Comparison of ENCODE assay signal across 9 cellular contexts in genomic region chr10:74947781-74948401, GRCh38.
A peak's percentile ranks its signal among the peaks of the same experiment; 100 is the strongest.
DNase-seq lines count a peak whose midpoint lies in the region; ATAC-seq, FAIRE-seq and TF ChIP-seq lines count a peak whose summit lies in the region.
"Had no signal": no experiment of that assay in that cellular context is flagged by ENCODE, and none has a peak within 500 bp of the region (broad histone marks: within the 10 kb centered on the region; RNA-seq: fewer than 3 reads in every experiment).

No MANE protein-coding gene starts in this region.

- H3F3A ChIP-seq in GM23338 (replicated peaks; ENCODE audit: low read depth) = no peaks in the 10 kb centered on the region
- peaks cover 6% of the 10 kb centered on the region for H3F3A ChIP-seq in neural progenitor cell (ENCODE audit: low read depth)

- H3K9me2 ChIP-seq in GM23338 (ENCODE audit: insufficient read depth) = no peaks in the 10 kb centered on the region

- H4K20me1 ChIP-seq in GM23338 (replicated peaks; ENCODE audit: insufficient read depth) (0 out of 2 replicates have a peak, but pooled peaks cover 4% of the 10 kb centered on the region), neural progenitor cell (ENCODE audit: low read depth) (peaks cover 16% of the 10 kb centered on the region)

- H3K27ac ChIP-seq in GM23338 (ENCODE audit: low read depth) = no peak overlapping the region; the same call in 1 of the 2 replicates
- no peak overlapping the region for H3K27ac ChIP-seq in neural progenitor cell

- H3K4me3 Mint-ChIP-seq in GM23338 = no peak overlapping the region
- no peak overlapping the region for H3K4me3 Mint-ChIP-seq in neural progenitor cell

- H3K9me3 Mint-ChIP-seq in GM23338 (no peaks in the 10 kb centered on the region; the same call in 2 of the 3 replicates), neural progenitor cell (no peaks in the 10 kb centered on the region)

- ATAC-seq in GM23338 = peak; percentile 36; the same call in 2 of the 3 replicates
- no peak for ATAC-seq in HG03139 (IDR thresholded peaks at IDR 0.05; ENCODE audit: unreplicated experiment)
- no peak for ATAC-seq in GM19395 (IDR thresholded peaks at IDR 0.05; ENCODE audit: unreplicated experiment)

- no peaks in the 10 kb centered on the region for H3K27me3 ChIP-seq in GM23338 (ENCODE audit: insufficient read depth)
- H3K27me3 ChIP-seq in neural progenitor cell = no peaks in the 10 kb centered on the region

- TF ChIP-seq CTCF in GM23338 (conservative IDR thresholded peaks at IDR 0.05; ENCODE audit: low read depth in 2 of 2) (no peak), neural progenitor cell (IDR thresholded peaks at IDR 0.05) (no peak)

- H3K27me3 Mint-ChIP-seq in GM23338 (ENCODE audit: insufficient read depth, low read depth, poor library complexity) (peaks cover 1% of the 10 kb centered on the region), neural progenitor cell (ENCODE audit: insufficient read depth, low read depth) (peaks cover 12% of the 10 kb centered on the region)

- peaks cover 55% of the 10 kb centered on the region for H3K79me2 ChIP-seq in GM23338 (replicated peaks; ENCODE audit: insufficient read depth)
- peaks cover 9% of the 10 kb centered on the region for H3K79me2 ChIP-seq in neural progenitor cell (ENCODE audit: low read depth)

- H3K4me2 ChIP-seq in GM23338 (no peak overlapping the region), neural progenitor cell (peak overlapping the region; percentile 1)

- FAIRE-seq in frontal cortex (lab: Jason Lieb, UNC) = no peak
- FAIRE-seq: urothelium cell line had no signal

- H3K9ac ChIP-seq in neural progenitor cell = no peak overlapping the region

- no peak for DNase-seq in GM23338 (ENCODE audit: low spot score)
- DNase-seq in NCI-H1436 treated with DMSO at 0.1 percent for 48 hours (lab: John Stamatoyannopoulos, UW) = peak; percentile 74
- DNase-seq in RPMI7951 (ENCODE audit: low read depth) = peak; percentile 29
- DNase-seq in neural progenitor cell (ENCODE audit: low spot score) = peak; percentile 13
- DNase-seq in frontal cortex (ENCODE audit: low spot score in 2 of 2) = no peak
- DNase-seq: KG1 had no signal

- H3K36me3 Mint-ChIP-seq in GM23338 (ENCODE audit: low read depth) (no peaks in the 10 kb centered on the region), neural progenitor cell (peaks cover 3% of the 10 kb centered on the region)

- H3K36me3 ChIP-seq in GM23338 (ENCODE audit: insufficient read depth) (no peaks in the 10 kb centered on the region), neural progenitor cell (no peaks in the 10 kb centered on the region)

- H3K4me3 ChIP-seq in GM23338 = no peak overlapping the region
- no peak overlapping the region for H3K4me3 ChIP-seq in neural progenitor cell

- H3K4me1 Mint-ChIP-seq in GM23338 (peaks cover 14% of the 10 kb centered on the region), neural progenitor cell (peaks cover 16% of the 10 kb centered on the region)

- H3K27ac Mint-ChIP-seq in GM23338 (no peak overlapping the region; the same call in 1 of the 2 replicates), neural progenitor cell (no peak overlapping the region)

- H3K9me3 ChIP-seq in neural progenitor cell (ENCODE audit: low read depth) = no peaks in the 10 kb centered on the region

- H3K4me1 ChIP-seq in GM23338 (ENCODE audit: insufficient read depth) = peaks cover 13% of the 10 kb centered on the region; the same call in 1 of the 2 replicates
- H3K4me1 ChIP-seq in neural progenitor cell = peaks cover 15% of the 10 kb centered on the region

- H2AFZ ChIP-seq in GM23338 = no peak overlapping the region
- no peak overlapping the region for H2AFZ ChIP-seq in neural progenitor cell (replicated peaks)

TF ChIP-seq in GM23338, 12 proteins besides CTCF, POLR2A, EP300 and RAD21 (continues in another document):
- TF ChIP-seq JUNB (IDR thresholded peaks at IDR 0.05; ENCODE audit: unreplicated experiment) = no peak
- no peak for TF ChIP-seq NANOG (IDR thresholded peaks at IDR 0.05; ENCODE audit: borderline replicate concordance)
- TF ChIP-seq EZH2phosphoT487 (IDR thresholded peaks at IDR 0.05; ENCODE audit: unreplicated experiment) = no peak
- no peak for TF ChIP-seq POLR2AphosphoS5 (IDR thresholded peaks at IDR 0.05; ENCODE audit: low read depth)
- TF ChIP-seq EZH2 (IDR thresholded peaks at IDR 0.05; ENCODE audit: low read depth, unreplicated experiment) = no peak
- no peak for TF ChIP-seq ZNF331 (CRISPR knock-in tag; IDR thresholded peaks at IDR 0.05; ENCODE audit: low read depth)
- TF ChIP-seq ZNF114 (CRISPR knock-in tag; IDR thresholded peaks at IDR 0.05) = no peak
- TF ChIP-seq STAT1 (IDR thresholded peaks at IDR 0.05; ENCODE audit: unreplicated experiment) = no peak
- TF ChIP-seq ETS1 (IDR thresholded peaks at IDR 0.05) = no peak
- no peak for TF ChIP-seq REST (IDR thresholded peaks at IDR 0.05; ENCODE audit: unreplicated experiment)
- no peak for TF ChIP-seq CREB1 (CRISPR knock-in tag; IDR thresholded peaks at IDR 0.05; ENCODE audit: low read depth)

Comparison
In these comparisons a context has a peak if more than half of its experiments do, and no peak if none do; other contexts are left out.
1. DNase-seq: peak in NCI-H1436 treated with DMSO at 0.1 percent for 48 hours (single experiment), RPMI7951 (single experiment) and neural progenitor cell (single experiment); none in GM23338 (single experiment) and frontal cortex (0 of 2).